ENCODE assay signal across 1 cellular context in the genomic region with DNA sequence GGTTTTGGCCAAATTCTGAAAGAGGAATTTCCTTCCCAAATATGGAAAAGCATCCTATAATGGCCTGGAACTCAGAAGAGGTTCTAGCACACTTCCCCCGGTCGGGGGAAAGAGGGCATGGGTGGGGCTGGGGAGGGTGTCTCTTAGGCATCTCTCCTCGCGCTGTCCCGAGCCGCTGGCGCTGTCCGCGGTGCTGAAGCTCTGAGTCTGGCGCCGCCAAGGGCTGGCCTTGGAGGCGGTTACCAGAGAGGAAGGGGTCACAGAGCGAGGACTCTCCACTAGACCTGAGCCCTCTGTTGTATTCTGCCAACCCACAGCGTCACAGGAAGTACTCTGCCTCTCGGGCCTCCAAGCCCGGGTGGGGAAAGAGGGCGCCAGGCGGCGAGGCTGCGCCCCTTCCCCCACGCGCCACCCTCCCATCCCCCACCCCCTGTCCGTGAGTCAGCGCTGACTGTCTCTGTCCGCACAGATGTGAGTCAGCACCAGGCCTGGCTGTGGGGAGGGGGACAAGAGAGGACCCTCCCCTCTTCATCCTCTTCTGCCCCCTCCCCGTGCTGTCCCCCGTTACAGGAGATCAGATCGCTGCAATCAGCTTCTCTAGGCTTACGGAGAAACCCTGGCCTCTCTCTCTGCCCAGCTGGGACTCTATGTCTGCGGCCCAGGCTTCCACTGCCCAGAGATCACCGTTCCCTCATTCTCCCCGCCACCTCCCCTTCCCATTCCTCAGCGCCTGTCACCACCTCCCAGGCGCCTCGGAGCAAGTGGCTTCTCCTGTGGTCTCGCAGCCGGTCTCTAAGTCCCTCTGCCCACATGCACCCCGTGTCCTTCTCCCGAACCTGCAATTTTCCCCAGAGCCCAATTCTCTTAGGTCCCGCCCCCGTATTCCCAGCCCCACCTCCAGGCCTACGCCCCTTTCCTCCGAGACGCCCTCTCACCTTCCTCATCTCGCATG.
TF ChIP-seq lines count a peak whose summit lies in the region.

No MANE protein-coding gene starts in this region.

TF ChIP-seq in WTC11, 78 proteins besides CTCF, POLR2A, EP300 and RAD21 (continued from another document and continues in another):
- TF ChIP-seq, protein P1, sequence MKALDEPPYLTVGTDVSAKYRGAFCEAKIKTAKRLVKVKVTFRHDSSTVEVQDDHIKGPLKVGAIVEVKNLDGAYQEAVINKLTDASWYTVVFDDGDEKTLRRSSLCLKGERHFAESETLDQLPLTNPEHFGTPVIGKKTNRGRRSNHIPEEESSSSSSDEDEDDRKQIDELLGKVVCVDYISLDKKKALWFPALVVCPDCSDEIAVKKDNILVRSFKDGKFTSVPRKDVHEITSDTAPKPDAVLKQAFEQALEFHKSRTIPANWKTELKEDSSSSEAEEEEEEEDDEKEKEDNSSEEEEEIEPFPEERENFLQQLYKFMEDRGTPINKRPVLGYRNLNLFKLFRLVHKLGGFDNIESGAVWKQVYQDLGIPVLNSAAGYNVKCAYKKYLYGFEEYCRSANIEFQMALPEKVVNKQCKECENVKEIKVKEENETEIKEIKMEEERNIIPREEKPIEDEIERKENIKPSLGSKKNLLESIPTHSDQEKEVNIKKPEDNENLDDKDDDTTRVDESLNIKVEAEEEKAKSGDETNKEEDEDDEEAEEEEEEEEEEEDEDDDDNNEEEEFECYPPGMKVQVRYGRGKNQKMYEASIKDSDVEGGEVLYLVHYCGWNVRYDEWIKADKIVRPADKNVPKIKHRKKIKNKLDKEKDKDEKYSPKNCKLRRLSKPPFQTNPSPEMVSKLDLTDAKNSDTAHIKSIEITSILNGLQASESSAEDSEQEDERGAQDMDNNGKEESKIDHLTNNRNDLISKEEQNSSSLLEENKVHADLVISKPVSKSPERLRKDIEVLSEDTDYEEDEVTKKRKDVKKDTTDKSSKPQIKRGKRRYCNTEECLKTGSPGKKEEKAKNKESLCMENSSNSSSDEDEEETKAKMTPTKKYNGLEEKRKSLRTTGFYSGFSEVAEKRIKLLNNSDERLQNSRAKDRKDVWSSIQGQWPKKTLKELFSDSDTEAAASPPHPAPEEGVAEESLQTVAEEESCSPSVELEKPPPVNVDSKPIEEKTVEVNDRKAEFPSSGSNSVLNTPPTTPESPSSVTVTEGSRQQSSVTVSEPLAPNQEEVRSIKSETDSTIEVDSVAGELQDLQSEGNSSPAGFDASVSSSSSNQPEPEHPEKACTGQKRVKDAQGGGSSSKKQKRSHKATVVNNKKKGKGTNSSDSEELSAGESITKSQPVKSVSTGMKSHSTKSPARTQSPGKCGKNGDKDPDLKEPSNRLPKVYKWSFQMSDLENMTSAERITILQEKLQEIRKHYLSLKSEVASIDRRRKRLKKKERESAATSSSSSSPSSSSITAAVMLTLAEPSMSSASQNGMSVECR (CRISPR knock-in tag; IDR thresholded peaks at IDR 0.05; ENCODE audit: borderline replicate concordance) = peak; percentile 98
- no peak for TF ChIP-seq EMX1 (CRISPR knock-in tag; IDR thresholded peaks at IDR 0.05)
- peak; percentile 33; the same call in 1 of the 2 replicates for TF ChIP-seq ESRRA (CRISPR knock-in tag; IDR thresholded peaks at IDR 0.05; ENCODE audit: borderline replicate concordance)
- TF ChIP-seq JUN (CRISPR knock-in tag; IDR thresholded peaks at IDR 0.05) = peak; percentile 96
- TF ChIP-seq ETV6 (CRISPR knock-in tag; IDR thresholded peaks at IDR 0.05) = peak; percentile 96
- TF ChIP-seq E2F1 (CRISPR knock-in tag; IDR thresholded peaks at IDR 0.05) = 0 out of 2 replicates have a peak, but pooled peaks have one; percentile 67
- no peak for TF ChIP-seq RORB (CRISPR knock-in tag; IDR thresholded peaks at IDR 0.05)
- TF ChIP-seq, protein P2, sequence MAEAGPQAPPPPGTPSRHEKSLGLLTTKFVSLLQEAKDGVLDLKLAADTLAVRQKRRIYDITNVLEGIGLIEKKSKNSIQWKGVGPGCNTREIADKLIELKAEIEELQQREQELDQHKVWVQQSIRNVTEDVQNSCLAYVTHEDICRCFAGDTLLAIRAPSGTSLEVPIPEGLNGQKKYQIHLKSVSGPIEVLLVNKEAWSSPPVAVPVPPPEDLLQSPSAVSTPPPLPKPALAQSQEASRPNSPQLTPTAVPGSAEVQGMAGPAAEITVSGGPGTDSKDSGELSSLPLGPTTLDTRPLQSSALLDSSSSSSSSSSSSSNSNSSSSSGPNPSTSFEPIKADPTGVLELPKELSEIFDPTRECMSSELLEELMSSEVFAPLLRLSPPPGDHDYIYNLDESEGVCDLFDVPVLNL (CRISPR knock-in tag; IDR thresholded peaks at IDR 0.05; ENCODE audit: borderline replicate concordance, low read depth) = peak; percentile 58; the same call in 1 of the 2 replicates
- TF ChIP-seq, protein P3, sequence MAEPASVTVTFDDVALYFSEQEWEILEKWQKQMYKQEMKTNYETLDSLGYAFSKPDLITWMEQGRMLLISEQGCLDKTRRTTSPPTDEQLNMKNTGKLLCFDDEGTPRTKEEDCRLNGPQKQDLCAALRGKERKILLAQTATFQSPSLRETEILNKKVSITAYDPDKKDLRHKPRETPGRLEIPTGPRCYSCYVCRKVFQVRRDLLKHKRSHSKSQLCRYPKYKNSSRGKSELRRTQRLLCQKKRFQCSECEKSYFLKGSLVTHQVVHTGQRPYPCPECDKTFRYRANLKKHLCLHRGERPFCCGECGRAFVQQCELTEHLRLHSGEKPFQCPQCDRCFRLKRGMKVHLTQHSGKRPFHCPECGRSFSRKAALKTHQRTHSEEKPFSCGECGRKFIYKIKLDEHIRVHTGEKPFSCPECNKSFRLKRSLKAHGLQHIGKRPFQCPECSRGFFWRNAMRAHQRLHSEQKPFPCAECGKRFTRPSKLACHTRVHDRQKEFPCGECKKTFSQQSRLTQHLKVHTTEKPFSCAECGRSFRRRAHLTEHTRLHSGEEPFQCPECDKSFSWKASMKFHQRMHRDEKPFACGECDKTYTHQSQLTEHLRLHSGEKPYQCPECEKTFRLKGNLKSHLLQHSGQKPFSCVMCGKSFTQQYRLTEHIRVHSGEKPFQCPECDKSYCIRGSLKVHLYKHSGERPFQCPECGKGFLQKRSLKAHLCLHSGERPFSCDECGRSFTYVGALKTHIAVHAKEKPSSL (CRISPR knock-in tag; conservative IDR thresholded peaks at IDR 0.05) = no peak
- no peak for TF ChIP-seq ZNF138 (CRISPR knock-in tag; conservative IDR thresholded peaks at IDR 0.05)
- 0 out of 2 replicates have a peak, but pooled peaks have one; percentile 68 for TF ChIP-seq CREB1 (CRISPR knock-in tag; IDR thresholded peaks at IDR 0.05)
- no peak for TF ChIP-seq FOXJ3 (CRISPR knock-in tag; IDR thresholded peaks at IDR 0.05; ENCODE audit: borderline replicate concordance)
- peak; percentile 82; the same call in 1 of the 2 replicates for TF ChIP-seq RELA (CRISPR knock-in tag; IDR thresholded peaks at IDR 0.05; ENCODE audit: borderline replicate concordance)
- TF ChIP-seq ZNF263 (CRISPR knock-in tag; IDR thresholded peaks at IDR 0.05; ENCODE audit: low read depth) = no peak
- TF ChIP-seq ATF3 (CRISPR knock-in tag; conservative IDR thresholded peaks at IDR 0.05) = no peak
- TF ChIP-seq KAT7 (CRISPR knock-in tag; IDR thresholded peaks at IDR 0.05; ENCODE audit: borderline replicate concordance) = peak; percentile 77; the same call in 1 of the 2 replicates
- 0 out of 2 replicates have a peak, but pooled peaks have one; percentile 25 for TF ChIP-seq ELF4 (CRISPR knock-in tag; IDR thresholded peaks at IDR 0.05; ENCODE audit: low read depth)
- TF ChIP-seq ZSCAN18 (CRISPR knock-in tag; IDR thresholded peaks at IDR 0.05) = no peak
- no peak; the same call in 1 of the 2 replicates for TF ChIP-seq MLX (CRISPR knock-in tag; IDR thresholded peaks at IDR 0.05)
- TF ChIP-seq ZNF219 (CRISPR knock-in tag; IDR thresholded peaks at IDR 0.05; ENCODE audit: borderline replicate concordance) = peak; percentile 91; the same call in 1 of the 2 replicates
- no peak for TF ChIP-seq ZNF396 (CRISPR knock-in tag; IDR thresholded peaks at IDR 0.05; ENCODE audit: borderline replicate concordance)
- TF ChIP-seq, protein P4, sequence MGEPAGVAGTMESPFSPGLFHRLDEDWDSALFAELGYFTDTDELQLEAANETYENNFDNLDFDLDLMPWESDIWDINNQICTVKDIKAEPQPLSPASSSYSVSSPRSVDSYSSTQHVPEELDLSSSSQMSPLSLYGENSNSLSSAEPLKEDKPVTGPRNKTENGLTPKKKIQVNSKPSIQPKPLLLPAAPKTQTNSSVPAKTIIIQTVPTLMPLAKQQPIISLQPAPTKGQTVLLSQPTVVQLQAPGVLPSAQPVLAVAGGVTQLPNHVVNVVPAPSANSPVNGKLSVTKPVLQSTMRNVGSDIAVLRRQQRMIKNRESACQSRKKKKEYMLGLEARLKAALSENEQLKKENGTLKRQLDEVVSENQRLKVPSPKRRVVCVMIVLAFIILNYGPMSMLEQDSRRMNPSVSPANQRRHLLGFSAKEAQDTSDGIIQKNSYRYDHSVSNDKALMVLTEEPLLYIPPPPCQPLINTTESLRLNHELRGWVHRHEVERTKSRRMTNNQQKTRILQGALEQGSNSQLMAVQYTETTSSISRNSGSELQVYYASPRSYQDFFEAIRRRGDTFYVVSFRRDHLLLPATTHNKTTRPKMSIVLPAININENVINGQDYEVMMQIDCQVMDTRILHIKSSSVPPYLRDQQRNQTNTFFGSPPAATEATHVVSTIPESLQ (CRISPR knock-in tag; IDR thresholded peaks at IDR 0.05) = no peak
- no peak for TF ChIP-seq GRHL2 (CRISPR knock-in tag; IDR thresholded peaks at IDR 0.05; ENCODE audit: insufficient replicate concordance, severe bottlenecking)
- no peak for TF ChIP-seq ZNF416 (CRISPR knock-in tag; IDR thresholded peaks at IDR 0.05)
- TF ChIP-seq CDX4 (CRISPR knock-in tag; IDR thresholded peaks at IDR 0.05; ENCODE audit: borderline replicate concordance) = no peak
- no peak for TF ChIP-seq ZMAT4 (CRISPR knock-in tag; IDR thresholded peaks at IDR 0.05)
- peak; percentile 58; the same call in 1 of the 2 replicates for TF ChIP-seq SP1 (CRISPR knock-in tag; conservative IDR thresholded peaks at IDR 0.05)
- TF ChIP-seq ATF1 (CRISPR knock-in tag; IDR thresholded peaks at IDR 0.05) = peak; percentile 56; the same call in 1 of the 2 replicates
- peak; percentile 92; the same call in 1 of the 2 replicates for TF ChIP-seq ZNF232 (CRISPR knock-in tag; IDR thresholded peaks at IDR 0.05)
- TF ChIP-seq NR3C1 (CRISPR knock-in tag; conservative IDR thresholded peaks at IDR 0.05; ENCODE audit: low read depth) = no peak
- peak; percentile 87 for TF ChIP-seq TEAD1 (CRISPR knock-in tag; IDR thresholded peaks at IDR 0.05)
- TF ChIP-seq AFF4 (CRISPR knock-in tag; IDR thresholded peaks at IDR 0.05; ENCODE audit: borderline replicate concordance) = no peak
- peak; percentile 91 for TF ChIP-seq FOXP1 (CRISPR knock-in tag; IDR thresholded peaks at IDR 0.05; ENCODE audit: borderline replicate concordance)
